Comparison of ENCODE assay signal across 21 cellular contexts in the genomic region with DNA sequence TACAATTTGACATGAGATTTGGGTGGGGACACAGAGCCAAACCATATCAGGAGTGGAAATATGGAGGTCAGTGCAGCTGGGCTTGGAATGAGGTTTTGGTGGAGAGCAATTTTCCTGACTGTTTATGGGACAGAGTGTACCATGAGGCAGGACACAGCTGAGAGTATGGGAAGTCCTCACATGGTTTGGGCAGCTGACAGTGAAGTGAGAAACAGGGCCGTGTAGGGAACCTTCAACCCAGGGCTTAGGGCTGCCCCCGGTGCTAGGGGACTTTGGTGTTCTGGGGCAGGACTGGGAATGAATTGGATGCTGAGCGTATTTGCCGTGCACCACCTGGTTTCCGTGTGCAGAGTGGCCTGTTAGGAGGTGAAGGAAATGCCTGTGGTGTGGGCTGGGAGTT. TPM values are rescaled to one million over a fixed set of nuclear protein-coding genes. Genes with fewer than 3 reads are reported as not detected.
A peak's percentile ranks its signal among the peaks of the same experiment; 100 is the strongest.
DNase-seq lines count a peak whose midpoint lies in the region; ATAC-seq, FAIRE-seq and TF ChIP-seq lines count a peak whose summit lies in the region.
"Had no signal": no experiment of that assay in that cellular context is flagged by ENCODE, and none has a peak within 500 bp of the region (broad histone marks: within the 10 kb centered on the region; RNA-seq: fewer than 3 reads in every experiment).

No MANE protein-coding gene starts in this region.

- no TSS peak for BruUV-seq in HepG2 (replicated peaks; lab: Mats Ljungman, UMichigan)

- H3K27ac Mint-ChIP-seq in neural crest cell (ENCODE audit: unreplicated experiment) (peak overlapping the region; percentile 88), type B pancreatic cell (no peak overlapping the region)
- H3K27ac Mint-ChIP-seq: CD4-positive, alpha-beta T cell; GM23338 had no signal

- no peak overlapping the region for H3K4me3 Mint-ChIP-seq in neural crest cell
- no peak overlapping the region for H3K4me3 Mint-ChIP-seq in type B pancreatic cell
- H3K4me3 Mint-ChIP-seq: CD4-positive, alpha-beta T cell; GM23338 had no signal

- H3K9ac ChIP-seq in liver (ENCODE audit: low read depth in 1 of 2, low read length in 2 of 2) (no peak overlapping the region), HepG2 (ENCODE audit: insufficient read depth, low read depth, low read length) (no peak overlapping the region)

- H3K27me3 Mint-ChIP-seq in neural crest cell (ENCODE audit: low read depth) (no peaks in the 10 kb centered on the region), type B pancreatic cell (no peaks in the 10 kb centered on the region)
- H3K27me3 Mint-ChIP-seq: CD4-positive, alpha-beta T cell had no signal

- TF ChIP-seq EP300 in HepG2 (IDR thresholded peaks at IDR 0.05; ENCODE audit: low read depth in 2 of 2, low read length in 2 of 2), result no peak
- TF ChIP-seq EP300 in HepG2 (CRISPR knock-in tag; IDR thresholded peaks at IDR 0.05; ENCODE audit: borderline replicate concordance), result no peak

- 79 to 86% (median 86%) methylated on average over 5 of the region's 5 CpGs for WGBS in heart left ventricle, 4 donors
- 93% methylated on average over 5 of the region's 5 CpGs for WGBS in liver
- WGBS in HepG2 (ENCODE audit: low lambda C conversion rate), result 94% methylated on average over 5 of the region's 5 CpGs

- H3K27ac ChIP-seq in heart left ventricle (peak overlapping the region in 1 of 12 donors; percentile 9), liver (ENCODE audit: low read depth in 1 of 2, low read length in 2 of 2) (no peak overlapping the region), HepG2 (ENCODE audit: extremely low read length, insufficient read depth, low read length) (no peak overlapping the region)
- H3K27ac ChIP-seq: 22Rv1, A549, C4-2B, HL-60 had no signal

- ATAC-seq in heart left ventricle (peak; percentile 36 to 56 (median 52)), Right ventricle myocardium inferior (no peak), HepG2 (no peak; the same call in 2 of the 3 replicates), omental fat pad (ENCODE audit: low FRiP score) (no peak)
- ATAC-seq: A549, GM23338 had no signal

- no peak overlapping the region for H2AFZ ChIP-seq in HepG2 (ENCODE audit: low read length)
- H2AFZ ChIP-seq: GM23338 had no signal

- in situ Hi-C loops in HepG2 (cut with HindIII; ENCODE audit: extremely low pct_ligation_motif_present, low pct_unique_long_range_greater_than_20kb), result no loop called here

- no peaks in the 10 kb centered on the region for H4K20me1 ChIP-seq in HepG2 (ENCODE audit: insufficient read depth, low read length)

- no peak for FAIRE-seq in HepG2 (lab: Jason Lieb, UNC)
- FAIRE-seq: A549, GM12892, H54 had no signal

- TF ChIP-seq POLR2A in heart left ventricle (IDR thresholded peaks at IDR 0.05) (no peak), HepG2 (IDR thresholded peaks at IDR 0.05; ENCODE audit: insufficient read depth in 1 of 2, low read depth in 2 of 2, low read length in 2 of 2) (no peak)

- TF ChIP-seq RAD21 in liver (IDR thresholded peaks at IDR 0.05), result no peak
- no peak for TF ChIP-seq RAD21 in HepG2 (CRISPR knock-in tag; IDR thresholded peaks at IDR 0.05)

- DNase-seq in heart left ventricle (no peak), Right ventricle myocardium inferior (ENCODE audit: missing footprints) (no peak), HepG2 (ENCODE audit: low spot score) (no peak), neural crest cell (ENCODE audit: low read depth, low spot score) (no peak), type B pancreatic cell (ENCODE audit: extremely low spot score, unreplicated experiment) (peak; percentile 42), NCI-H2029 treated with DMSO at 0.1 percent for 48 hours (lab: John Stamatoyannopoulos, UW) (no peak), omental fat pad (ENCODE audit: low spot score) (no peak)
- DNase-seq: AML-193; CD4-positive, alpha-beta T cell; DMS153; DMS79; GDM1; HCEC 1CT had no signal

- H3K27me3 ChIP-seq in heart left ventricle (no peaks in the 10 kb centered on the region), liver (ENCODE audit: control insufficient read depth in 4 of 4, insufficient read depth in 4 of 4, low read length in 3 of 4) (no peaks in the 10 kb centered on the region), HepG2 (ENCODE audit: control insufficient read depth in 1 of 2, insufficient read depth in 2 of 2, low read length in 2 of 2) (no peaks in the 10 kb centered on the region)

- POLR2A ChIA-PET in HepG2 (lab: Yijun Ruan, JAX), result no interaction called here

- peaks cover 39% of the 10 kb centered on the region for H3K79me2 ChIP-seq in HepG2 (ENCODE audit: insufficient read depth, low read length)

- H3K36me3 ChIP-seq in heart left ventricle (peaks cover 0 to 73% (median 57%) of the 10 kb centered on the region in 9 donors), liver (ENCODE audit: control insufficient read depth in 4 of 4, insufficient read depth in 3 of 4, low read depth in 1 of 4, low read length in 3 of 4) (peaks cover 15 to 61% (median 52%) of the 10 kb centered on the region in 4 donors), HepG2 (replicated peaks in 1 of 2; ENCODE audit: control insufficient read depth in 1 of 2, insufficient read depth in 2 of 2, low read length in 2 of 2) (peaks cover 18 to 57% of the 10 kb centered on the region in 2 experiments)

- intact Hi-C loops in heart left ventricle (cut with DNase I) (no loop called here), Right ventricle myocardium inferior (cut with DNase I) (no loop called here), HepG2 (cut with micrococcal nuclease; ENCODE audit: unreplicated experiment) (no loop called here)

- CTCF ChIA-PET in HepG2 (lab: Yijun Ruan, JAX; ENCODE audit: low intra/inter-chr PET ratio, low total read pairs), result no interaction called here

- H3K9me3 ChIP-seq in heart left ventricle, result peaks cover 0 to 52% (median 4%) of the 10 kb centered on the region in 12 donors
- H3K9me3 ChIP-seq in liver (ENCODE audit: control insufficient read depth in 4 of 4, low read length in 3 of 4), result peaks cover 8 to 58% (median 56%) of the 10 kb centered on the region in 4 donors
- H3K9me3 ChIP-seq in HepG2 (ENCODE audit: low read length), result no peaks in the 10 kb centered on the region

- peaks cover 0 to 15% (median 7%) of the 10 kb centered on the region in 12 donors for H3K4me1 ChIP-seq in heart left ventricle
- H3K4me1 ChIP-seq in liver (ENCODE audit: control insufficient read depth in 4 of 4, insufficient read depth in 4 of 4, low read length in 3 of 4), result peaks cover 2 to 11% (median 6%) of the 10 kb centered on the region in 4 donors
- peaks cover 21% of the 10 kb centered on the region for H3K4me1 ChIP-seq in HepG2 (ENCODE audit: insufficient read depth, low read length)
- H3K4me1 ChIP-seq: A549 had no signal

- H3K4me3 ChIP-seq in heart left ventricle, result no peak overlapping the region
- peak overlapping the region in 2 of 3 donors; percentile 35 to 73 for H3K4me3 ChIP-seq in liver (ENCODE audit: low read depth in 1 of 3, low read length in 3 of 3)
- H3K4me3 ChIP-seq in HepG2 (replicated peaks in 1 of 3; ENCODE audit: insufficient read depth in 1 of 3, low read depth in 2 of 3, low read length in 3 of 3), result no peak overlapping the region
- H3K4me3 ChIP-seq: A549, GM23338 had no signal

- H3K4me2 ChIP-seq in HepG2 (ENCODE audit: low read depth, low read length), result no peak overlapping the region
- H3K4me2 ChIP-seq: A549, GM23338 had no signal

- H3K9me3 Mint-ChIP-seq in neural crest cell (peaks cover 14% of the 10 kb centered on the region), type B pancreatic cell (peaks cover 21% of the 10 kb centered on the region)

- peaks cover 63% of the 10 kb centered on the region for H3K36me3 Mint-ChIP-seq in neural crest cell (ENCODE audit: low read depth)
- H3K36me3 Mint-ChIP-seq in type B pancreatic cell, result peaks cover 76% of the 10 kb centered on the region

- H3K4me1 Mint-ChIP-seq in neural crest cell (peaks cover 14% of the 10 kb centered on the region), type B pancreatic cell (ENCODE audit: unreplicated experiment) (peaks cover 5% of the 10 kb centered on the region)

- TF ChIP-seq CTCF in heart left ventricle (IDR thresholded peaks at IDR 0.05) (no peak), liver (IDR thresholded peaks at IDR 0.05; ENCODE audit: low read depth, low read length, missing input control) (no peak), HepG2 (CRISPR knock-in tag; IDR thresholded peaks at IDR 0.05) (no peak), neural crest cell (conservative IDR thresholded peaks at IDR 0.05) (no peak), type B pancreatic cell (conservative IDR thresholded peaks at IDR 0.05) (no peak), omental fat pad (IDR thresholded peaks at IDR 0.05) (no peak)

RNA-seq across cellular contexts. Expression of a gene that starts 6.1 kb away (rescaled TPM):
- 10 to 100 TPM; 11.6 to 20.3 (median 15.3) TPM for total RNA-seq in heart left ventricle
- polyA plus RNA-seq in heart left ventricle, result 10 to 100 TPM in 1 of 2 donors, 1 to 10 TPM in 1; 5.1 to 12.0 TPM
- total RNA-seq in Right ventricle myocardium inferior, result 14.7 TPM
- total RNA-seq in liver, result 10 to 100 TPM in 1 of 2 donors, 1 to 10 TPM in 1; 7.3 to 13.9 TPM
- 1 to 10 TPM; 1.8 to 3.4 TPM for polyA plus RNA-seq in liver
- 24.9 and 29.4 TPM in 2 replicates for total RNA-seq in HepG2 (2016; rRNA removed; fragmentation: Illumina TruSeq; extraction: Trizol)
- total RNA-seq in HepG2 (2016; cell fraction: cytosol; rRNA removed; fragmentation: Illumina TruSeq; extraction: Trizol; ENCODE audit: low read depth), result 2.4 and 4.3 TPM in 2 replicates
- 27.4 and 29.3 TPM in 2 replicates for total RNA-seq in HepG2 (2016; cell fraction: insoluble cytoplasmic fraction; rRNA removed; fragmentation: Illumina TruSeq; extraction: Trizol)
- total RNA-seq in HepG2 (2016; cell fraction: membrane; rRNA removed; fragmentation: Illumina TruSeq; extraction: Trizol), result 11.2 and 12.3 TPM in 2 replicates
- total RNA-seq in HepG2 (2016; cell fraction: nucleus; rRNA removed; fragmentation: Illumina TruSeq; extraction: Trizol), result 31.8 and 35.6 TPM in 2 replicates
- polyA plus RNA-seq in HepG2 (2011; rRNA removed), result 19.5 and 19.6 TPM in 2 replicates
- polyA plus RNA-seq in HepG2 (2011; cell fraction: cytosol; rRNA removed), result 11.8 and 12.3 TPM in 2 replicates
- 31.4 and 37.4 TPM in 2 replicates for polyA plus RNA-seq in HepG2 (2011; cell fraction: nucleus; rRNA removed)
- polyA plus RNA-seq in HepG2 (2012), result 11.6 and 12.0 TPM in 2 replicates
- polyA plus RNA-seq in HepG2 (2016; cell fraction: cytosol; fragmentation: Illumina TruSeq; extraction: Trizol; ENCODE audit: low read depth), result 0.79 and 1.1 TPM in 2 replicates
- 15.8 and 17.0 TPM in 2 replicates for polyA plus RNA-seq in HepG2 (2016; cell fraction: insoluble cytoplasmic fraction; fragmentation: Illumina TruSeq; extraction: Trizol; ENCODE audit: low read depth)
- polyA plus RNA-seq in HepG2 (2016; cell fraction: membrane; fragmentation: Illumina TruSeq; extraction: Trizol; ENCODE audit: low read depth), result 3.6 and 4.5 TPM in 2 replicates
- polyA plus RNA-seq in HepG2 (2016; cell fraction: nucleus; fragmentation: Illumina TruSeq; extraction: Trizol; ENCODE audit: insufficient read depth, low read depth), result 45.4 and 45.8 TPM in 2 replicates
- 15.8 and 36.1 TPM in 2 replicates for polyA minus RNA-seq in HepG2 (2011; rRNA and poly(A)+ RNA removed; ENCODE audit: low replicate concordance)
- polyA minus RNA-seq in HepG2 (2011; cell fraction: cytosol; rRNA and poly(A)+ RNA removed), result 10.5 and 13.1 TPM in 2 replicates
- polyA minus RNA-seq in HepG2 (2011; cell fraction: nucleus; rRNA and poly(A)+ RNA removed), result 30.3 and 34.6 TPM in 2 replicates
- 22.1 and 22.4 TPM in 2 replicates for total RNA-seq in neural crest cell
- 23.9 and 28.2 TPM in 2 replicates for total RNA-seq in type B pancreatic cell (ENCODE audit: low replicate concordance)
- 10 to 100 TPM; 11.7 to 35.9 (median 22.7) TPM for total RNA-seq in omental fat pad

RNA-seq across cellular contexts. Expression of a gene that starts 15.3 kb away (rescaled TPM):
- total RNA-seq in heart left ventricle, result 10 to 100 TPM in 2 of 9 donors, 1 to 10 TPM in 7; 3.9 to 13.5 (median 9.0) TPM
- 1 to 10 TPM; 3.2 to 8.5 TPM for polyA plus RNA-seq in heart left ventricle
- total RNA-seq in Right ventricle myocardium inferior, result 9.4 TPM
- 1 to 10 TPM; 7.6 to 8.2 TPM for total RNA-seq in liver
- polyA plus RNA-seq in liver, result 1 to 10 TPM; 1.2 to 1.4 TPM
- 10.1 and 14.0 TPM in 2 replicates for total RNA-seq in HepG2 (2016; rRNA removed; fragmentation: Illumina TruSeq; extraction: Trizol)
- total RNA-seq in HepG2 (2016; cell fraction: cytosol; rRNA removed; fragmentation: Illumina TruSeq; extraction: Trizol; ENCODE audit: low read depth), result 1.7 and 1.8 TPM in 2 replicates
- total RNA-seq in HepG2 (2016; cell fraction: insoluble cytoplasmic fraction; rRNA removed; fragmentation: Illumina TruSeq; extraction: Trizol), result 9.0 and 13.5 TPM in 2 replicates
- 6.0 and 7.0 TPM in 2 replicates for total RNA-seq in HepG2 (2016; cell fraction: membrane; rRNA removed; fragmentation: Illumina TruSeq; extraction: Trizol)
- 11.7 and 13.5 TPM in 2 replicates for total RNA-seq in HepG2 (2016; cell fraction: nucleus; rRNA removed; fragmentation: Illumina TruSeq; extraction: Trizol)
- polyA plus RNA-seq in HepG2 (2011; rRNA removed), result 3.0 and 3.7 TPM in 2 replicates
- 1.5 and 3.0 TPM in 2 replicates for polyA plus RNA-seq in HepG2 (2011; cell fraction: cytosol; rRNA removed)
- 8.1 and 8.6 TPM in 2 replicates for polyA plus RNA-seq in HepG2 (2011; cell fraction: nucleus; rRNA removed)
- polyA plus RNA-seq in HepG2 (2012), result 2.4 and 2.5 TPM in 2 replicates
- 0.35 and 0.54 TPM in 2 replicates for polyA plus RNA-seq in HepG2 (2016; cell fraction: cytosol; fragmentation: Illumina TruSeq; extraction: Trizol; ENCODE audit: low read depth)
- polyA plus RNA-seq in HepG2 (2016; cell fraction: insoluble cytoplasmic fraction; fragmentation: Illumina TruSeq; extraction: Trizol; ENCODE audit: low read depth), result 6.0 and 7.0 TPM in 2 replicates
- 1.5 and 1.9 TPM in 2 replicates for polyA plus RNA-seq in HepG2 (2016; cell fraction: membrane; fragmentation: Illumina TruSeq; extraction: Trizol; ENCODE audit: low read depth)
- polyA plus RNA-seq in HepG2 (2016; cell fraction: nucleus; fragmentation: Illumina TruSeq; extraction: Trizol; ENCODE audit: insufficient read depth, low read depth), result 7.0 and 7.2 TPM in 2 replicates
- 24.0 and 24.2 TPM in 2 replicates for polyA minus RNA-seq in HepG2 (2011; rRNA and poly(A)+ RNA removed; ENCODE audit: low replicate concordance)
- polyA minus RNA-seq in HepG2 (2011; cell fraction: cytosol; rRNA and poly(A)+ RNA removed), result 3.7 and 5.4 TPM in 2 replicates
- polyA minus RNA-seq in HepG2 (2011; cell fraction: nucleus; rRNA and poly(A)+ RNA removed), result 51.2 and 58.4 TPM in 2 replicates
- 9.2 and 11.3 TPM in 2 replicates for total RNA-seq in neural crest cell
- 13.3 and 13.9 TPM in 2 replicates for total RNA-seq in type B pancreatic cell (ENCODE audit: low replicate concordance)
- 10 to 100 TPM in 2 of 4 donors, 1 to 10 TPM in 2; 5.8 to 12.5 (median 9.3) TPM for total RNA-seq in omental fat pad

RNA-seq across cellular contexts. Expression of a gene that starts 32.4 kb away (rescaled TPM):
- total RNA-seq in heart left ventricle, result 10 to 100 TPM in 5 of 9 donors, 1 to 10 TPM in 4; 7.4 to 35.0 (median 12.3) TPM
- polyA plus RNA-seq in heart left ventricle, result 10 to 100 TPM; 34.4 to 35.6 TPM
- total RNA-seq in Right ventricle myocardium inferior, result 9.7 TPM
- 1 to 10 TPM; 2.8 to 6.1 TPM for total RNA-seq in liver
- 1 to 10 TPM; 3.1 to 4.2 TPM for polyA plus RNA-seq in liver
- 13.3 and 20.5 TPM in 2 replicates for total RNA-seq in HepG2 (2016; rRNA removed; fragmentation: Illumina TruSeq; extraction: Trizol)
- 6.0 and 7.5 TPM in 2 replicates for total RNA-seq in HepG2 (2016; cell fraction: cytosol; rRNA removed; fragmentation: Illumina TruSeq; extraction: Trizol; ENCODE audit: low read depth)
- 14.1 and 20.3 TPM in 2 replicates for total RNA-seq in HepG2 (2016; cell fraction: insoluble cytoplasmic fraction; rRNA removed; fragmentation: Illumina TruSeq; extraction: Trizol)
- total RNA-seq in HepG2 (2016; cell fraction: membrane; rRNA removed; fragmentation: Illumina TruSeq; extraction: Trizol), result 5.7 and 5.9 TPM in 2 replicates
- total RNA-seq in HepG2 (2016; cell fraction: nucleus; rRNA removed; fragmentation: Illumina TruSeq; extraction: Trizol), result 7.0 and 7.7 TPM in 2 replicates
- 16.8 and 17.7 TPM in 2 replicates for polyA plus RNA-seq in HepG2 (2011; rRNA removed)
- 19.8 and 24.4 TPM in 2 replicates for polyA plus RNA-seq in HepG2 (2011; cell fraction: cytosol; rRNA removed)
- polyA plus RNA-seq in HepG2 (2011; cell fraction: nucleus; rRNA removed), result 3.5 and 5.8 TPM in 2 replicates
- polyA plus RNA-seq in HepG2 (2012), result 12.0 and 12.7 TPM in 2 replicates
- 3.7 and 5.0 TPM in 2 replicates for polyA plus RNA-seq in HepG2 (2016; cell fraction: cytosol; fragmentation: Illumina TruSeq; extraction: Trizol; ENCODE audit: low read depth)
- polyA plus RNA-seq in HepG2 (2016; cell fraction: insoluble cytoplasmic fraction; fragmentation: Illumina TruSeq; extraction: Trizol; ENCODE audit: low read depth), result 20.2 and 24.5 TPM in 2 replicates
- polyA plus RNA-seq in HepG2 (2016; cell fraction: membrane; fragmentation: Illumina TruSeq; extraction: Trizol; ENCODE audit: low read depth), result 2.9 TPM in 2 replicates
- polyA plus RNA-seq in HepG2 (2016; cell fraction: nucleus; fragmentation: Illumina TruSeq; extraction: Trizol; ENCODE audit: insufficient read depth, low read depth), result 10.9 and 11.1 TPM in 2 replicates
- 6.7 and 11.3 TPM in 2 replicates for polyA minus RNA-seq in HepG2 (2011; rRNA and poly(A)+ RNA removed; ENCODE audit: low replicate concordance)
- 1.8 and 6.1 TPM in 2 replicates for polyA minus RNA-seq in HepG2 (2011; cell fraction: cytosol; rRNA and poly(A)+ RNA removed)
- 3.6 and 6.2 TPM in 2 replicates for polyA minus RNA-seq in HepG2 (2011; cell fraction: nucleus; rRNA and poly(A)+ RNA removed)
- total RNA-seq in neural crest cell, result 10.3 and 13.3 TPM in 2 replicates
- total RNA-seq in type B pancreatic cell (ENCODE audit: low replicate concordance), result 11.9 and 12.3 TPM in 2 replicates
- 10 to 100 TPM; 15.3 to 22.9 (median 16.9) TPM for total RNA-seq in omental fat pad

RNA-seq across cellular contexts. Expression of a gene that starts 32.4 kb away (rescaled TPM):
- total RNA-seq in heart left ventricle, result 1 to 10 TPM; 1.9 to 3.7 (median 2.6) TPM
- polyA plus RNA-seq in heart left ventricle, result 1 to 10 TPM; 1.7 to 2.0 TPM
- total RNA-seq in Right ventricle myocardium inferior, result 2.4 TPM
- 1 to 10 TPM; 1.7 to 1.8 TPM for total RNA-seq in liver
- polyA plus RNA-seq in liver, result under 1 TPM; 0.22 to 0.33 TPM
- total RNA-seq in HepG2 (2016; rRNA removed; fragmentation: Illumina TruSeq; extraction: Trizol), result 2.1 and 2.6 TPM in 2 replicates
- total RNA-seq in HepG2 (2016; cell fraction: cytosol; rRNA removed; fragmentation: Illumina TruSeq; extraction: Trizol; ENCODE audit: low read depth), result 0.40 and 0.44 TPM in 2 replicates
- total RNA-seq in HepG2 (2016; cell fraction: insoluble cytoplasmic fraction; rRNA removed; fragmentation: Illumina TruSeq; extraction: Trizol), result 2.2 and 2.6 TPM in 2 replicates
- 1.0 TPM in 2 replicates for total RNA-seq in HepG2 (2016; cell fraction: membrane; rRNA removed; fragmentation: Illumina TruSeq; extraction: Trizol)
- 3.1 and 4.6 TPM in 2 replicates for total RNA-seq in HepG2 (2016; cell fraction: nucleus; rRNA removed; fragmentation: Illumina TruSeq; extraction: Trizol)
- 2.0 and 2.2 TPM in 2 replicates for polyA plus RNA-seq in HepG2 (2011; rRNA removed)
- 0.71 and 1.3 TPM in 2 replicates for polyA plus RNA-seq in HepG2 (2011; cell fraction: cytosol; rRNA removed)
- 3.0 and 5.3 TPM in 2 replicates for polyA plus RNA-seq in HepG2 (2011; cell fraction: nucleus; rRNA removed)
- 2.5 TPM in 2 replicates for polyA plus RNA-seq in HepG2 (2012)
- 0.24 and 0.31 TPM in 2 replicates for polyA plus RNA-seq in HepG2 (2016; cell fraction: cytosol; fragmentation: Illumina TruSeq; extraction: Trizol; ENCODE audit: low read depth)
- 1.3 and 1.4 TPM in 2 replicates for polyA plus RNA-seq in HepG2 (2016; cell fraction: insoluble cytoplasmic fraction; fragmentation: Illumina TruSeq; extraction: Trizol; ENCODE audit: low read depth)
- 0.37 and 0.50 TPM in 2 replicates for polyA plus RNA-seq in HepG2 (2016; cell fraction: membrane; fragmentation: Illumina TruSeq; extraction: Trizol; ENCODE audit: low read depth)
- 4.6 and 5.6 TPM in 2 replicates for polyA plus RNA-seq in HepG2 (2016; cell fraction: nucleus; fragmentation: Illumina TruSeq; extraction: Trizol; ENCODE audit: insufficient read depth, low read depth)
- 4.5 and 5.7 TPM in 2 replicates for polyA minus RNA-seq in HepG2 (2011; rRNA and poly(A)+ RNA removed; ENCODE audit: low replicate concordance)
- 2.1 and 2.2 TPM in 2 replicates for polyA minus RNA-seq in HepG2 (2011; cell fraction: cytosol; rRNA and poly(A)+ RNA removed)
- polyA minus RNA-seq in HepG2 (2011; cell fraction: nucleus; rRNA and poly(A)+ RNA removed), result 4.8 and 6.3 TPM in 2 replicates
- 5.2 and 8.7 TPM in 2 replicates for total RNA-seq in neural crest cell
- 3.9 and 4.9 TPM in 2 replicates for total RNA-seq in type B pancreatic cell (ENCODE audit: low replicate concordance)
- 1 to 10 TPM; 1.9 to 2.6 (median 2.6) TPM for total RNA-seq in omental fat pad

RNA-seq across cellular contexts. Expression of a gene that starts 39.4 kb away (rescaled TPM):
- 1 to 10 TPM; 2.0 to 8.2 (median 3.7) TPM for total RNA-seq in heart left ventricle
- polyA plus RNA-seq in heart left ventricle, result 10 to 100 TPM in 1 of 2 donors, 1 to 10 TPM in 1; 1.2 to 17.4 TPM
- 3.2 TPM for total RNA-seq in Right ventricle myocardium inferior
- total RNA-seq in liver, result 10 to 100 TPM in 1 of 2 donors, 1 to 10 TPM in 1; 5.9 to 11.6 TPM
- 1 to 10 TPM in 1 of 2 donors, under 1 TPM in 1; 0.83 to 5.4 TPM for polyA plus RNA-seq in liver
- total RNA-seq in HepG2 (2016; rRNA removed; fragmentation: Illumina TruSeq; extraction: Trizol), result 19.1 and 21.0 TPM in 2 replicates
- 11.9 and 19.8 TPM in 2 replicates for total RNA-seq in HepG2 (2016; cell fraction: cytosol; rRNA removed; fragmentation: Illumina TruSeq; extraction: Trizol; ENCODE audit: low read depth)
- total RNA-seq in HepG2 (2016; cell fraction: insoluble cytoplasmic fraction; rRNA removed; fragmentation: Illumina TruSeq; extraction: Trizol), result 18.5 and 20.2 TPM in 2 replicates
- total RNA-seq in HepG2 (2016; cell fraction: membrane; rRNA removed; fragmentation: Illumina TruSeq; extraction: Trizol), result 16.7 and 19.6 TPM in 2 replicates
- total RNA-seq in HepG2 (2016; cell fraction: nucleus; rRNA removed; fragmentation: Illumina TruSeq; extraction: Trizol), result 14.5 and 15.8 TPM in 2 replicates
- 18.9 and 22.7 TPM in 2 replicates for polyA plus RNA-seq in HepG2 (2011; rRNA removed)
- 10.8 and 13.3 TPM in 2 replicates for polyA plus RNA-seq in HepG2 (2011; cell fraction: cytosol; rRNA removed)
- 11.4 and 16.0 TPM in 2 replicates for polyA plus RNA-seq in HepG2 (2011; cell fraction: nucleus; rRNA removed)
- 11.1 and 18.9 TPM in 2 replicates for polyA plus RNA-seq in HepG2 (2012)
- 23.3 and 26.2 TPM in 2 replicates for polyA plus RNA-seq in HepG2 (2016; cell fraction: cytosol; fragmentation: Illumina TruSeq; extraction: Trizol; ENCODE audit: low read depth)
- 14.4 and 15.0 TPM in 2 replicates for polyA plus RNA-seq in HepG2 (2016; cell fraction: insoluble cytoplasmic fraction; fragmentation: Illumina TruSeq; extraction: Trizol; ENCODE audit: low read depth)
- 19.1 and 22.9 TPM in 2 replicates for polyA plus RNA-seq in HepG2 (2016; cell fraction: membrane; fragmentation: Illumina TruSeq; extraction: Trizol; ENCODE audit: low read depth)
- 15.1 and 18.4 TPM in 2 replicates for polyA plus RNA-seq in HepG2 (2016; cell fraction: nucleus; fragmentation: Illumina TruSeq; extraction: Trizol; ENCODE audit: insufficient read depth, low read depth)
- 13.0 and 24.8 TPM in 2 replicates for polyA minus RNA-seq in HepG2 (2011; rRNA and poly(A)+ RNA removed; ENCODE audit: low replicate concordance)
- 5.5 and 8.0 TPM in 2 replicates for polyA minus RNA-seq in HepG2 (2011; cell fraction: cytosol; rRNA and poly(A)+ RNA removed)
- polyA minus RNA-seq in HepG2 (2011; cell fraction: nucleus; rRNA and poly(A)+ RNA removed), result 11.8 and 14.3 TPM in 2 replicates
- 26.1 and 26.3 TPM in 2 replicates for total RNA-seq in neural crest cell
- 17.5 and 26.6 TPM in 2 replicates for total RNA-seq in type B pancreatic cell (ENCODE audit: low replicate concordance)
- 10 to 100 TPM in 1 of 4 donors, 1 to 10 TPM in 3; 3.3 to 18.0 (median 7.6) TPM for total RNA-seq in omental fat pad

Comparison
In these comparisons a context has a peak if more than half of its experiments do, and no peak if none do; other contexts are left out.
1. ATAC-seq: peak in heart left ventricle (4 of 4); none in Right ventricle myocardium inferior (single experiment), HepG2 (single experiment) and omental fat pad (single experiment).
2. H3K4me3 ChIP-seq: peak in liver (2 of 3); none in heart left ventricle (0 of 12) and HepG2 (0 of 3).